In genomic region chr11:73249304-73249703, GRCh38 we compare ENCODE assay signal across 12 cellular contexts. TPM values are rescaled to one million over a fixed set of nuclear protein-coding genes. Genes with fewer than 3 reads are reported as not detected.
A peak's percentile ranks its signal among the peaks of the same experiment; 100 is the strongest.
DNase-seq lines count a peak whose midpoint lies in the region; ATAC-seq and TF ChIP-seq lines count a peak whose summit lies in the region.
"Had no signal": no experiment of that assay in that cellular context is flagged by ENCODE, and none has a peak within 500 bp of the region (broad histone marks: within the 10 kb centered on the region; RNA-seq: fewer than 3 reads in every experiment).

No MANE protein-coding gene starts in this region.

- H3K4me3 ChIP-seq in astrocyte of the cerebellum (ENCODE audit: low read depth, low read length) = no peak overlapping the region
- H3K4me3 ChIP-seq: ovary had no signal

- in situ Hi-C loops in astrocyte of the cerebellum (cut with HindIII; ENCODE audit: low sequenced_read_pairs) = no loop called here

- H3K4me1 Mint-ChIP-seq in natural killer cell treated with Interleukin-12 subunit alpha and Interleukin-12 subunit beta and Interleukin-15 and Interleukin-18, amount 100 ng/mL, for 72 hours (ENCODE audit: low read depth in 2 of 2) = no peaks in the 10 kb centered on the region

- ATAC-seq in GM18867 (IDR thresholded peaks at IDR 0.05; ENCODE audit: unreplicated experiment) (peak; percentile 81), HG02943 (IDR thresholded peaks at IDR 0.05; ENCODE audit: low read depth, unreplicated experiment) (peak; percentile 66), GM18870 (IDR thresholded peaks at IDR 0.05; ENCODE audit: unreplicated experiment) (no peak), HG03469 (IDR thresholded peaks at IDR 0.05; ENCODE audit: unreplicated experiment) (no peak)
- ATAC-seq in natural killer cell treated with Interleukin-12 subunit alpha and Interleukin-12 subunit beta and Interleukin-15 and Interleukin-18, amount 100 ng/mL, for 72 hours = peak; percentile 41 to 55

- H3K4me3 Mint-ChIP-seq in natural killer cell treated with Interleukin-12 subunit alpha and Interleukin-12 subunit beta and Interleukin-15 and Interleukin-18, amount 100 ng/mL, for 72 hours = no peak overlapping the region
- H3K4me3 Mint-ChIP-seq: activated T-cell treated with anti-CD3 and anti-CD28 coated beads, Interleukin-2, amount 50 U/mL, for 4 hours had no signal

- peaks cover 0 to 2% of the 10 kb centered on the region in 2 donors for H3K27me3 Mint-ChIP-seq in natural killer cell treated with Interleukin-12 subunit alpha and Interleukin-12 subunit beta and Interleukin-15 and Interleukin-18, amount 100 ng/mL, for 72 hours

- H3K9me3 Mint-ChIP-seq in natural killer cell treated with Interleukin-12 subunit alpha and Interleukin-12 subunit beta and Interleukin-15 and Interleukin-18, amount 100 ng/mL, for 72 hours = no peaks in the 10 kb centered on the region
- H3K9me3 Mint-ChIP-seq: activated T-cell treated with anti-CD3 and anti-CD28 coated beads, Interleukin-2, amount 50 U/mL, for 4 hours had no signal

- no peak overlapping the region for H3K27ac Mint-ChIP-seq in natural killer cell treated with Interleukin-12 subunit alpha and Interleukin-12 subunit beta and Interleukin-15 and Interleukin-18, amount 100 ng/mL, for 72 hours

- no peaks in the 10 kb centered on the region for H3K36me3 Mint-ChIP-seq in natural killer cell treated with Interleukin-12 subunit alpha and Interleukin-12 subunit beta and Interleukin-15 and Interleukin-18, amount 100 ng/mL, for 72 hours

- DNase-seq in astrocyte of the cerebellum (ENCODE audit: low read depth) (peak; percentile 51), HK-2 (ENCODE audit: unreplicated experiment) (no peak)
- DNase-seq in natural killer cell treated with Interleukin-12 subunit alpha and Interleukin-12 subunit beta and Interleukin-15 and Interleukin-18, amount 100 ng/mL, for 72 hours (ENCODE audit: low spot score) = no peak
- DNase-seq in central memory CD4-positive, alpha-beta T cell = no peak
- DNase-seq: activated T-cell treated with anti-CD3 and anti-CD28 coated beads, Interleukin-2, amount 50 U/mL, for 4 hours; NCI-H2227 treated with DMSO at 0.1 percent for 48 hours; SW 1271 had no signal

- no peak for TF ChIP-seq CTCF in astrocyte of the cerebellum (IDR thresholded peaks at IDR 0.05; ENCODE audit: low read depth, low read length, missing control alignments)

RNA-seq across cellular contexts. Expression of gene P2RY6, which starts 22.8 kb away (rescaled TPM):
- not detected for total RNA-seq in natural killer cell treated with Interleukin-12 subunit alpha and Interleukin-12 subunit beta and Interleukin-15 and Interleukin-18, amount 100 ng/mL, for 72 hours
- total RNA-seq: activated T-cell treated with anti-CD3 and anti-CD28 coated beads, Interleukin-2, amount 50 U/mL, for 4 hours had no signal

RNA-seq across cellular contexts. Expression of gene P2RY2, which starts 31.2 kb away (rescaled TPM):
- total RNA-seq in natural killer cell treated with Interleukin-12 subunit alpha and Interleukin-12 subunit beta and Interleukin-15 and Interleukin-18, amount 100 ng/mL, for 72 hours = under 1 TPM in 1 of 2 donors, not detected in 1; 0.20 TPM
- total RNA-seq: activated T-cell treated with anti-CD3 and anti-CD28 coated beads, Interleukin-2, amount 50 U/mL, for 4 hours had no signal

RNA-seq across cellular contexts. Expression of gene ARHGEF17, which starts 58.8 kb away (rescaled TPM):
- total RNA-seq in natural killer cell treated with Interleukin-12 subunit alpha and Interleukin-12 subunit beta and Interleukin-15 and Interleukin-18, amount 100 ng/mL, for 72 hours = under 1 TPM in 1 of 2 donors, not detected in 1; 0.95 TPM

Comparison
In these comparisons a context has a peak if more than half of its experiments do, and no peak if none do; other contexts are left out.
1. ATAC-seq: peak in GM18867 (single experiment), HG02943 (single experiment) and natural killer cell treated with Interleukin-12 subunit alpha and Interleukin-12 subunit beta and Interleukin-15 and Interleukin-18, amount 100 ng/mL, for 72 hours (2 of 2); none in GM18870 (single experiment) and HG03469 (single experiment).